ENCODE assay signal across 8 cellular contexts in genomic region chr6:110682460-110682853, GRCh38.
DNase-seq lines count a peak whose midpoint lies in the region; ATAC-seq and TF ChIP-seq lines count a peak whose summit lies in the region.

No MANE protein-coding gene starts in this region.

- TF ChIP-seq RAD21 in liver (IDR thresholded peaks at IDR 0.05), result peak; percentile 98

- H3K27me3 ChIP-seq in BE2C, result no peaks in the 10 kb centered on the region
- H3K27me3 ChIP-seq in colonic mucosa, result no peaks in the 10 kb centered on the region
- no peaks in the 10 kb centered on the region for H3K27me3 ChIP-seq in liver (ENCODE audit: control insufficient read depth in 4 of 4, insufficient read depth in 4 of 4, low read length in 3 of 4)

- H3K36me3 ChIP-seq in BE2C (no peaks in the 10 kb centered on the region), colonic mucosa (no peaks in the 10 kb centered on the region), liver (ENCODE audit: control insufficient read depth in 4 of 4, insufficient read depth in 3 of 4, low read depth in 1 of 4, low read length in 3 of 4) (no peaks in the 10 kb centered on the region)

- H3K27ac ChIP-seq in VCaP (peak overlapping the region; percentile 99), colonic mucosa (peak overlapping the region; percentile 61), liver (ENCODE audit: low read depth in 1 of 2, low read length in 2 of 2) (peak overlapping the region; percentile 58 to 90)

- WGBS in liver, result 4% methylated on average over 1 of the region's 1 CpG

- no peak overlapping the region for H3K9ac ChIP-seq in colonic mucosa (ENCODE audit: low read depth in 2 of 2, low read length in 2 of 2)
- H3K9ac ChIP-seq in liver (ENCODE audit: low read depth in 1 of 2, low read length in 2 of 2), result peak overlapping the region; percentile 45 to 64

- peak; percentile 82 for TF ChIP-seq CTCF in BE2C (IDR thresholded peaks at IDR 0.05; ENCODE audit: low read depth, low read length)
- TF ChIP-seq CTCF in VCaP (conservative IDR thresholded peaks at IDR 0.05), result peak; percentile 80
- peak; percentile 64 for TF ChIP-seq CTCF in colonic mucosa (IDR thresholded peaks at IDR 0.05)
- peak; percentile 68 for TF ChIP-seq CTCF in liver (IDR thresholded peaks at IDR 0.05; ENCODE audit: low read depth, low read length, missing input control)

- no peaks in the 10 kb centered on the region for H3K9me3 ChIP-seq in BE2C
- no peaks in the 10 kb centered on the region for H3K9me3 ChIP-seq in colonic mucosa
- H3K9me3 ChIP-seq in liver (ENCODE audit: control insufficient read depth in 4 of 4, low read length in 3 of 4), result no peaks in the 10 kb centered on the region

- intact Hi-C loops in colonic mucosa (cut with DNase I), result loop anchor here (5.0 to 10.0 kb wide), 2 partner anchors 192 to 270 kb away; partner anchors contain the start of gene AMD1

- H3K4me3 ChIP-seq in BE2C (ENCODE audit: low read depth, low read length) (no peak overlapping the region), colonic mucosa (no peak overlapping the region), liver (ENCODE audit: low read depth in 1 of 3, low read length in 3 of 3) (no peak overlapping the region)

- peak; percentile 98 for ATAC-seq in GM18909 (IDR thresholded peaks at IDR 0.05; ENCODE audit: poor library complexity, unreplicated experiment)
- ATAC-seq in HG03135 (IDR thresholded peaks at IDR 0.05; ENCODE audit: unreplicated experiment), result peak; percentile 98

- DNase-seq in BE2C (peak; percentile 74), NCI-H2171 treated with DMSO at 0.1 percent for 48 hours (lab: John Stamatoyannopoulos, UW) (peak; percentile 81), colonic mucosa (peak; percentile 90)
- DNase-seq in stimulated activated CD8-positive, alpha-beta memory T cell treated with anti-CD3 and anti-CD28 coated beads, Interleukin-12 subunit alpha, Interleukin-12 subunit beta, amount 100 ng/mL, for 1 hour (ENCODE audit: low read depth), result peak; percentile 29

- H3K4me1 ChIP-seq in BE2C (peaks cover 10% of the 10 kb centered on the region), colonic mucosa (peaks cover 3% of the 10 kb centered on the region), liver (ENCODE audit: control insufficient read depth in 4 of 4, insufficient read depth in 4 of 4, low read length in 3 of 4) (peaks cover 1 to 9% (median 9%) of the 10 kb centered on the region in 4 donors)

TF ChIP-seq in liver, 16 proteins besides CTCF, POLR2A, EP300 and RAD21:
- TF ChIP-seq EGR1 (IDR thresholded peaks at IDR 0.05; ENCODE audit: low read depth in 2 of 2), result no peak
- TF ChIP-seq TAF1 (conservative IDR thresholded peaks at IDR 0.05), result no peak
- TF ChIP-seq FOXA2 (IDR thresholded peaks at IDR 0.05), result no peak
- no peak for TF ChIP-seq JUND (IDR thresholded peaks at IDR 0.05)
- TF ChIP-seq REST (IDR thresholded peaks at IDR 0.05), result peak; percentile 11
- TF ChIP-seq SP1 (IDR thresholded peaks at IDR 0.05), result peak; percentile 40
- TF ChIP-seq MAX (IDR thresholded peaks at IDR 0.05), result peak; percentile 12
- peak; percentile 38 for TF ChIP-seq ATF3 (IDR thresholded peaks at IDR 0.05)
- peak; percentile 51 to 70 for TF ChIP-seq RXRA (IDR thresholded peaks at IDR 0.05)
- peak; percentile 35 to 56 for TF ChIP-seq HNF4A (conservative IDR thresholded peaks at IDR 0.05)
- TF ChIP-seq YY1 (IDR thresholded peaks at IDR 0.05), result peak; percentile 47
- TF ChIP-seq ZBTB33 (IDR thresholded peaks at IDR 0.05), result no peak
- peak; percentile 22 for TF ChIP-seq NR2F2 (IDR thresholded peaks at IDR 0.05)
TF ChIP-seq in liver: peak in this region for 8.

Comparison
In these comparisons a context has a peak if more than half of its experiments do, and no peak if none do; other contexts are left out.
1. DNase-seq: peak in every context shown above with its lines; median percentile 90 in colonic mucosa; 81 in NCI-H2171 treated with DMSO at 0.1 percent for 48 hours; 74 in BE2C; 29 in stimulated activated CD8-positive, alpha-beta memory T cell treated with anti-CD3 and anti-CD28 coated beads, Interleukin-12 subunit alpha, Interleukin-12 subunit beta, amount 100 ng/mL, for 1 hour.
2. H3K9ac ChIP-seq: peak in liver (2 of 2); none in colonic mucosa (0 of 2).
3. Peak in every context shown above with its lines, with median percentiles within 50 percentile points of each other: CTCF ChIP-seq and H3K27ac ChIP-seq.